ENCODE assay signal across 1 cellular context in genomic region chr16:89478576-89479221, GRCh38.
TF ChIP-seq lines count a peak whose summit lies in the region.

No MANE protein-coding gene starts in this region.

TF ChIP-seq in HepG2, 621 proteins besides CTCF, POLR2A, EP300 and RAD21 (continued from another document and continues in another):
- TF ChIP-seq GLI4 (CRISPR knock-in tag; IDR thresholded peaks at IDR 0.05; ENCODE audit: borderline replicate concordance) (no peak), SP1 (IDR thresholded peaks at IDR 0.05) (no peak), SP1 (CRISPR knock-in tag; IDR thresholded peaks at IDR 0.05) (no peak), ZNF263 (CRISPR knock-in tag; IDR thresholded peaks at IDR 0.05) (no peak), TOPORS (CRISPR knock-in tag; IDR thresholded peaks at IDR 0.05) (no peak), MXI1 (IDR thresholded peaks at IDR 0.05; ENCODE audit: borderline replicate concordance, low read depth, low read length) (peak; percentile 34; the same call in 1 of the 3 replicates), ATRX (CRISPR knock-in tag; IDR thresholded peaks at IDR 0.05; ENCODE audit: borderline replicate concordance) (no peak), NFE2L2 (IDR thresholded peaks at IDR 0.05; ENCODE audit: low read length) (peak; percentile 43; the same call in 1 of the 2 replicates), ZGPAT (CRISPR knock-in tag; IDR thresholded peaks at IDR 0.05) (no peak), LCORL (IDR thresholded peaks at IDR 0.05) (no peak), LCORL (CRISPR knock-in tag; IDR thresholded peaks at IDR 0.05) (peak; percentile 79), HNF4A (CRISPR knock-in tag; IDR thresholded peaks at IDR 0.05) (0 out of 2 replicates have a peak, but pooled peaks have one; percentile 21), NFKB2 (CRISPR knock-in tag; IDR thresholded peaks at IDR 0.05; ENCODE audit: borderline replicate concordance) (no peak), ZNF382 (CRISPR knock-in tag; IDR thresholded peaks at IDR 0.05; ENCODE audit: borderline replicate concordance) (no peak), ATF7 (IDR thresholded peaks at IDR 0.05) (peak; percentile 60), ATF7 (CRISPR knock-in tag; IDR thresholded peaks at IDR 0.05) (no peak; the same call in 1 of the 2 replicates), ZMYM4 (CRISPR knock-in tag; IDR thresholded peaks at IDR 0.05) (0 out of 2 replicates have a peak, but pooled peaks have one; percentile 29), ZNF329 (CRISPR knock-in tag; IDR thresholded peaks at IDR 0.05; ENCODE audit: low read depth) (no peak), FOXM1 (CRISPR knock-in tag; IDR thresholded peaks at IDR 0.05) (no peak), ZNF547 (CRISPR knock-in tag; IDR thresholded peaks at IDR 0.05) (0 out of 2 replicates have a peak, but pooled peaks have one; percentile 50), ZNF264 (CRISPR knock-in tag; IDR thresholded peaks at IDR 0.05) (no peak), ZNF724P (CRISPR knock-in tag; IDR thresholded peaks at IDR 0.05; ENCODE audit: borderline replicate concordance) (no peak), POLR2G (IDR thresholded peaks at IDR 0.05; ENCODE audit: low read depth, low read length) (no peak), NR2F2 (IDR thresholded peaks at IDR 0.05; ENCODE audit: borderline replicate concordance, low read depth) (no peak), ZNF607 (CRISPR knock-in tag; IDR thresholded peaks at IDR 0.05; ENCODE audit: borderline replicate concordance) (no peak), KAT8 (CRISPR knock-in tag; IDR thresholded peaks at IDR 0.05) (0 out of 2 replicates have a peak, but pooled peaks have one; percentile 17), MTF2 (CRISPR knock-in tag; IDR thresholded peaks at IDR 0.05; ENCODE audit: borderline replicate concordance) (no peak), ZBTB38 (CRISPR knock-in tag; IDR thresholded peaks at IDR 0.05) (no peak), HIC2 (CRISPR knock-in tag; IDR thresholded peaks at IDR 0.05; ENCODE audit: low read depth) (no peak), RXRB (CRISPR knock-in tag; IDR thresholded peaks at IDR 0.05; ENCODE audit: borderline replicate concordance) (0 out of 2 replicates have a peak, but pooled peaks have one; percentile 32), ZNF605 (CRISPR knock-in tag; IDR thresholded peaks at IDR 0.05) (0 out of 2 replicates have a peak, but pooled peaks have one; percentile 41), FOSL2 (CRISPR knock-in tag; IDR thresholded peaks at IDR 0.05) (peak; percentile 49; the same call in 1 of the 2 replicates), HMG20A (CRISPR knock-in tag; IDR thresholded peaks at IDR 0.05; ENCODE audit: borderline replicate concordance) (no peak)
- TF ChIP-seq, protein P1, sequence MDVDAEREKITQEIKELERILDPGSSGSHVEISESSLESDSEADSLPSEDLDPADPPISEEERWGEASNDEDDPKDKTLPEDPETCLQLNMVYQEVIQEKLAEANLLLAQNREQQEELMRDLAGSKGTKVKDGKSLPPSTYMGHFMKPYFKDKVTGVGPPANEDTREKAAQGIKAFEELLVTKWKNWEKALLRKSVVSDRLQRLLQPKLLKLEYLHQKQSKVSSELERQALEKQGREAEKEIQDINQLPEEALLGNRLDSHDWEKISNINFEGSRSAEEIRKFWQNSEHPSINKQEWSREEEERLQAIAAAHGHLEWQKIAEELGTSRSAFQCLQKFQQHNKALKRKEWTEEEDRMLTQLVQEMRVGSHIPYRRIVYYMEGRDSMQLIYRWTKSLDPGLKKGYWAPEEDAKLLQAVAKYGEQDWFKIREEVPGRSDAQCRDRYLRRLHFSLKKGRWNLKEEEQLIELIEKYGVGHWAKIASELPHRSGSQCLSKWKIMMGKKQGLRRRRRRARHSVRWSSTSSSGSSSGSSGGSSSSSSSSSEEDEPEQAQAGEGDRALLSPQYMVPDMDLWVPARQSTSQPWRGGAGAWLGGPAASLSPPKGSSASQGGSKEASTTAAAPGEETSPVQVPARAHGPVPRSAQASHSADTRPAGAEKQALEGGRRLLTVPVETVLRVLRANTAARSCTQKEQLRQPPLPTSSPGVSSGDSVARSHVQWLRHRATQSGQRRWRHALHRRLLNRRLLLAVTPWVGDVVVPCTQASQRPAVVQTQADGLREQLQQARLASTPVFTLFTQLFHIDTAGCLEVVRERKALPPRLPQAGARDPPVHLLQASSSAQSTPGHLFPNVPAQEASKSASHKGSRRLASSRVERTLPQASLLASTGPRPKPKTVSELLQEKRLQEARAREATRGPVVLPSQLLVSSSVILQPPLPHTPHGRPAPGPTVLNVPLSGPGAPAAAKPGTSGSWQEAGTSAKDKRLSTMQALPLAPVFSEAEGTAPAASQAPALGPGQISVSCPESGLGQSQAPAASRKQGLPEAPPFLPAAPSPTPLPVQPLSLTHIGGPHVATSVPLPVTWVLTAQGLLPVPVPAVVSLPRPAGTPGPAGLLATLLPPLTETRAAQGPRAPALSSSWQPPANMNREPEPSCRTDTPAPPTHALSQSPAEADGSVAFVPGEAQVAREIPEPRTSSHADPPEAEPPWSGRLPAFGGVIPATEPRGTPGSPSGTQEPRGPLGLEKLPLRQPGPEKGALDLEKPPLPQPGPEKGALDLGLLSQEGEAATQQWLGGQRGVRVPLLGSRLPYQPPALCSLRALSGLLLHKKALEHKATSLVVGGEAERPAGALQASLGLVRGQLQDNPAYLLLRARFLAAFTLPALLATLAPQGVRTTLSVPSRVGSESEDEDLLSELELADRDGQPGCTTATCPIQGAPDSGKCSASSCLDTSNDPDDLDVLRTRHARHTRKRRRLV (CRISPR knock-in tag; IDR thresholded peaks at IDR 0.05), result no peak
- TF ChIP-seq, protein P2, sequence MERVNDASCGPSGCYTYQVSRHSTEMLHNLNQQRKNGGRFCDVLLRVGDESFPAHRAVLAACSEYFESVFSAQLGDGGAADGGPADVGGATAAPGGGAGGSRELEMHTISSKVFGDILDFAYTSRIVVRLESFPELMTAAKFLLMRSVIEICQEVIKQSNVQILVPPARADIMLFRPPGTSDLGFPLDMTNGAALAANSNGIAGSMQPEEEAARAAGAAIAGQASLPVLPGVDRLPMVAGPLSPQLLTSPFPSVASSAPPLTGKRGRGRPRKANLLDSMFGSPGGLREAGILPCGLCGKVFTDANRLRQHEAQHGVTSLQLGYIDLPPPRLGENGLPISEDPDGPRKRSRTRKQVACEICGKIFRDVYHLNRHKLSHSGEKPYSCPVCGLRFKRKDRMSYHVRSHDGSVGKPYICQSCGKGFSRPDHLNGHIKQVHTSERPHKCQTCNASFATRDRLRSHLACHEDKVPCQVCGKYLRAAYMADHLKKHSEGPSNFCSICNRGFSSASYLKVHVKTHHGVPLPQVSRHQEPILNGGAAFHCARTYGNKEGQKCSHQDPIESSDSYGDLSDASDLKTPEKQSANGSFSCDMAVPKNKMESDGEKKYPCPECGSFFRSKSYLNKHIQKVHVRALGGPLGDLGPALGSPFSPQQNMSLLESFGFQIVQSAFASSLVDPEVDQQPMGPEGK (CRISPR knock-in tag; IDR thresholded peaks at IDR 0.05), result peak; percentile 1; the same call in 1 of the 2 replicates
- TF ChIP-seq, protein P3, sequence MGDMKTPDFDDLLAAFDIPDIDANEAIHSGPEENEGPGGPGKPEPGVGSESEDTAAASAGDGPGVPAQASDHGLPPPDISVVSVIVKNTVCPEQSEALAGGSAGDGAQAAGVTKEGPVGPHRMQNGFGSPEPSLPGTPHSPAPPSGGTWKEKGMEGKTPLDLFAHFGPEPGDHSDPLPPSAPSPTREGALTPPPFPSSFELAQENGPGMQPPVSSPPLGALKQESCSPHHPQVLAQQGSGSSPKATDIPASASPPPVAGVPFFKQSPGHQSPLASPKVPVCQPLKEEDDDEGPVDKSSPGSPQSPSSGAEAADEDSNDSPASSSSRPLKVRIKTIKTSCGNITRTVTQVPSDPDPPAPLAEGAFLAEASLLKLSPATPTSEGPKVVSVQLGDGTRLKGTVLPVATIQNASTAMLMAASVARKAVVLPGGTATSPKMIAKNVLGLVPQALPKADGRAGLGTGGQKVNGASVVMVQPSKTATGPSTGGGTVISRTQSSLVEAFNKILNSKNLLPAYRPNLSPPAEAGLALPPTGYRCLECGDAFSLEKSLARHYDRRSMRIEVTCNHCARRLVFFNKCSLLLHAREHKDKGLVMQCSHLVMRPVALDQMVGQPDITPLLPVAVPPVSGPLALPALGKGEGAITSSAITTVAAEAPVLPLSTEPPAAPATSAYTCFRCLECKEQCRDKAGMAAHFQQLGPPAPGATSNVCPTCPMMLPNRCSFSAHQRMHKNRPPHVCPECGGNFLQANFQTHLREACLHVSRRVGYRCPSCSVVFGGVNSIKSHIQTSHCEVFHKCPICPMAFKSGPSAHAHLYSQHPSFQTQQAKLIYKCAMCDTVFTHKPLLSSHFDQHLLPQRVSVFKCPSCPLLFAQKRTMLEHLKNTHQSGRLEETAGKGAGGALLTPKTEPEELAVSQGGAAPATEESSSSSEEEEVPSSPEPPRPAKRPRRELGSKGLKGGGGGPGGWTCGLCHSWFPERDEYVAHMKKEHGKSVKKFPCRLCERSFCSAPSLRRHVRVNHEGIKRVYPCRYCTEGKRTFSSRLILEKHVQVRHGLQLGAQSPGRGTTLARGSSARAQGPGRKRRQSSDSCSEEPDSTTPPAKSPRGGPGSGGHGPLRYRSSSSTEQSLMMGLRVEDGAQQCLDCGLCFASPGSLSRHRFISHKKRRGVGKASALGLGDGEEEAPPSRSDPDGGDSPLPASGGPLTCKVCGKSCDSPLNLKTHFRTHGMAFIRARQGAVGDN (CRISPR knock-in tag; IDR thresholded peaks at IDR 0.05), result peak; percentile 46
- TF ChIP-seq, protein P4, sequence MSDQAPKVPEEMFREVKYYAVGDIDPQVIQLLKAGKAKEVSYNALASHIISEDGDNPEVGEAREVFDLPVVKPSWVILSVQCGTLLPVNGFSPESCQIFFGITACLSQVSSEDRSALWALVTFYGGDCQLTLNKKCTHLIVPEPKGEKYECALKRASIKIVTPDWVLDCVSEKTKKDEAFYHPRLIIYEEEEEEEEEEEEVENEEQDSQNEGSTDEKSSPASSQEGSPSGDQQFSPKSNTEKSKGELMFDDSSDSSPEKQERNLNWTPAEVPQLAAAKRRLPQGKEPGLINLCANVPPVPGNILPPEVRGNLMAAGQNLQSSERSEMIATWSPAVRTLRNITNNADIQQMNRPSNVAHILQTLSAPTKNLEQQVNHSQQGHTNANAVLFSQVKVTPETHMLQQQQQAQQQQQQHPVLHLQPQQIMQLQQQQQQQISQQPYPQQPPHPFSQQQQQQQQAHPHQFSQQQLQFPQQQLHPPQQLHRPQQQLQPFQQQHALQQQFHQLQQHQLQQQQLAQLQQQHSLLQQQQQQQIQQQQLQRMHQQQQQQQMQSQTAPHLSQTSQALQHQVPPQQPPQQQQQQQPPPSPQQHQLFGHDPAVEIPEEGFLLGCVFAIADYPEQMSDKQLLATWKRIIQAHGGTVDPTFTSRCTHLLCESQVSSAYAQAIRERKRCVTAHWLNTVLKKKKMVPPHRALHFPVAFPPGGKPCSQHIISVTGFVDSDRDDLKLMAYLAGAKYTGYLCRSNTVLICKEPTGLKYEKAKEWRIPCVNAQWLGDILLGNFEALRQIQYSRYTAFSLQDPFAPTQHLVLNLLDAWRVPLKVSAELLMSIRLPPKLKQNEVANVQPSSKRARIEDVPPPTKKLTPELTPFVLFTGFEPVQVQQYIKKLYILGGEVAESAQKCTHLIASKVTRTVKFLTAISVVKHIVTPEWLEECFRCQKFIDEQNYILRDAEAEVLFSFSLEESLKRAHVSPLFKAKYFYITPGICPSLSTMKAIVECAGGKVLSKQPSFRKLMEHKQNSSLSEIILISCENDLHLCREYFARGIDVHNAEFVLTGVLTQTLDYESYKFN (CRISPR knock-in tag; conservative IDR thresholded peaks at IDR 0.05), result peak; percentile 39; the same call in 1 of the 2 replicates
- TF ChIP-seq, protein P5, sequence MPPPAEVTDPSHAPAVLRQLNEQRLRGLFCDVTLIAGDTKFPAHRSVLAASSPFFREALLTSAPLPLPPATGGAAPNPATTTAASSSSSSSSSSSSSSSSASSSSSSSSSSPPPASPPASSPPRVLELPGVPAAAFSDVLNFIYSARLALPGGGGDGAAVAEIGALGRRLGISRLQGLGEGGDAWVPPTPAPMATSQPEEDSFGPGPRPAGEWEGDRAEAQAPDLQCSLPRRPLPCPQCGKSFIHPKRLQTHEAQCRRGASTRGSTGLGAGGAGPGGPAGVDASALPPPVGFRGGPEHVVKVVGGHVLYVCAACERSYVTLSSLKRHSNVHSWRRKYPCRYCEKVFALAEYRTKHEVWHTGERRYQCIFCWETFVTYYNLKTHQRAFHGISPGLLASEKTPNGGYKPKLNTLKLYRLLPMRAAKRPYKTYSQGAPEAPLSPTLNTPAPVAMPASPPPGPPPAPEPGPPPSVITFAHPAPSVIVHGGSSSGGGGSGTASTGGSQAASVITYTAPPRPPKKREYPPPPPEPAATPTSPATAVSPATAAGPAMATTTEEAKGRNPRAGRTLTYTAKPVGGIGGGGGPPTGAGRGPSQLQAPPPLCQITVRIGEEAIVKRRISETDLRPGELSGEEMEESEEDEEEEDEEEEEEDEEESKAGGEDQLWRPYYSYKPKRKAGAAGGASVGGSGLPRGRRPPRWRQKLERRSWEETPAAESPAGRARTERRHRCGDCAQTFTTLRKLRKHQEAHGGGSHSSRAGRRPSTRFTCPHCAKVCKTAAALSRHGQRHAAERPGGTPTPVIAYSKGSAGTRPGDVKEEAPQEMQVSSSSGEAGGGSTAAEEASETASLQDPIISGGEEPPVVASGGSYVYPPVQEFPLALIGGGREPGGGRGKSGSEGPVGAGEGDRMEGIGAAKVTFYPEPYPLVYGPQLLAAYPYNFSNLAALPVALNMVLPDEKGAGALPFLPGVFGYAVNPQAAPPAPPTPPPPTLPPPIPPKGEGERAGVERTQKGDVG (CRISPR knock-in tag; IDR thresholded peaks at IDR 0.05; ENCODE audit: borderline replicate concordance), result 0 out of 2 replicates have a peak, but pooled peaks have one; percentile 47
- TF ChIP-seq, protein P6, sequence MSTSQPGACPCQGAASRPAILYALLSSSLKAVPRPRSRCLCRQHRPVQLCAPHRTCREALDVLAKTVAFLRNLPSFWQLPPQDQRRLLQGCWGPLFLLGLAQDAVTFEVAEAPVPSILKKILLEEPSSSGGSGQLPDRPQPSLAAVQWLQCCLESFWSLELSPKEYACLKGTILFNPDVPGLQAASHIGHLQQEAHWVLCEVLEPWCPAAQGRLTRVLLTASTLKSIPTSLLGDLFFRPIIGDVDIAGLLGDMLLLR (CRISPR knock-in tag; IDR thresholded peaks at IDR 0.05), result no peak
